Comparison of ENCODE assay signal across 29 cellular contexts in the genomic region with DNA sequence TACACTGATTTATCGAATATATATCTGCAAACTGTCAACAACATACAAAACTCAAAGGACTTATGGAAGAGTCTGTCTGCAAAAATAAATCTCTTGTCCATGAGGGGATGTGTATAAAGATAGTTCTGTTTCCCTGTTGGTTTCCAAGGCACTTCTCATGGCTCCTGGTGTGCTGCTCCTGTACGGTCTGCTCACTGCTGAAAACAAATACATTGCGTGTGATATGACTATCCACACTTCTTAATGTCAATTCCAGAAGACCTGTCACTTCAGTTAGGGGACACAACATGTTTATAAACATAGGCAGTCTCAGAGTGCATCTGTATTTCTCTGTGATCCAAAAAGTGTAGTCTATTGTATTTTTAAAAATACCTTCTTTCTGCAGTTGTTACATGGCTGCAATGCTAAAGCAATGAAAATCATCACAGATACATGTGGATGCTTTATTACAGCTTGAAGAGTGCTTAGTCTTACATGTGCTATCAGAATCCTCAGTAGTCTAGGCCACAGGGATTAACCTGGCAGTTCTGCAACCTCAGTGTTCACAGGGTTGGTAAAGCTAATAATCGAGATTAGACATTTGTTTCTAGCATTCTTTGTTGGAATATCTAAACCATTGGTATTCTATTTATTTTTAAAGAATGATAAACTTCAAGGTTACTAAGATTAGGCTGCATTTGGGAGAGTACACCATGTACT. TPM values are rescaled to one million over a fixed set of nuclear protein-coding genes. Genes with fewer than 3 reads are reported as not detected.
"Had no signal": no experiment of that assay in that cellular context is flagged by ENCODE, and none has a peak within 500 bp of the region (broad histone marks: within the 10 kb centered on the region; RNA-seq: fewer than 3 reads in every experiment).

No MANE protein-coding gene starts in this region.

- ATAC-seq: activated CD8-positive, alpha-beta T cell treated with anti-CD3 and anti-CD28 coated beads for 36 hours; activated T-cell treated with anti-CD3 and anti-CD28 coated beads, Interleukin-2, amount 50 U/mL, for 72 hours; activated T-helper 17 cell treated with anti-CD3 and anti-CD28 coated beads, Interleukin-2, amount 50 U/mL, for 72 hours; Panc1 had no signal

- DNase-seq: activated CD4-positive, alpha-beta T cell treated with anti-CD3 and anti-CD28 coated beads, Interleukin-2, amount 50 U/mL, for 4 hours; activated CD8-positive, alpha-beta T cell treated with anti-CD3 and anti-CD28 coated beads for 36 hours; activated effector memory CD4-positive, alpha-beta T cell treated with anti-CD3 and anti-CD28 coated beads, Interleukin-2, amount 50 U/mL, for 16 hours; activated naive CD4-positive, alpha-beta T cell; activated naive CD4-positive, alpha-beta T cell treated with anti-CD3 and anti-CD28 coated beads, Interleukin-2, amount 50 U/mL, for 16 hours; activated naive CD8-positive, alpha-beta T cell treated with anti-CD3 and anti-CD28 coated beads for 36 hours; activated T-cell treated with anti-CD3 and anti-CD28 coated beads, Interleukin-2, amount 50 U/mL, for 1 hour; activated T-cell treated with anti-CD3 and anti-CD28 coated beads, Interleukin-2, amount 50 U/mL, for 72 hours; anterior cingulate cortex; brain microvascular endothelial cell; Karpas-422; KBM-7; NCI-H1105; NCI-H1417 treated with DMSO at 0.1 percent for 48 hours; NCI-H1930; NCI-H2081 treated with DMSO at 0.1 percent for 48 hours; NCI-H226; NCI-H446 treated with DMSO at 0.1 percent for 48 hours; NCI-H524; NCI-H69; RPMI8226; SW 1271; T-helper 1 cell; T-helper 2 cell; T-helper 9 cell had no signal

- H3K27ac ChIP-seq: brain microvascular endothelial cell had no signal

- H3K27me3 ChIP-seq: brain microvascular endothelial cell had no signal

RNA-seq across cellular contexts. Expression of a gene that starts 7.8 kb away (rescaled TPM):
- total RNA-seq: activated CD8-positive, alpha-beta memory T cell treated with anti-CD3 and anti-CD28 coated beads for 36 hours; activated CD8-positive, alpha-beta T cell treated with anti-CD3 and anti-CD28 coated beads for 36 hours; activated naive CD8-positive, alpha-beta T cell treated with anti-CD3 and anti-CD28 coated beads for 36 hours; activated T-helper 17 cell treated with anti-CD3 and anti-CD28 coated beads, Interleukin-2, amount 50 U/mL, for 72 hours; MCF 10A had no signal
